Comparison of ENCODE assay signal across 24 cellular contexts in the genomic region with DNA sequence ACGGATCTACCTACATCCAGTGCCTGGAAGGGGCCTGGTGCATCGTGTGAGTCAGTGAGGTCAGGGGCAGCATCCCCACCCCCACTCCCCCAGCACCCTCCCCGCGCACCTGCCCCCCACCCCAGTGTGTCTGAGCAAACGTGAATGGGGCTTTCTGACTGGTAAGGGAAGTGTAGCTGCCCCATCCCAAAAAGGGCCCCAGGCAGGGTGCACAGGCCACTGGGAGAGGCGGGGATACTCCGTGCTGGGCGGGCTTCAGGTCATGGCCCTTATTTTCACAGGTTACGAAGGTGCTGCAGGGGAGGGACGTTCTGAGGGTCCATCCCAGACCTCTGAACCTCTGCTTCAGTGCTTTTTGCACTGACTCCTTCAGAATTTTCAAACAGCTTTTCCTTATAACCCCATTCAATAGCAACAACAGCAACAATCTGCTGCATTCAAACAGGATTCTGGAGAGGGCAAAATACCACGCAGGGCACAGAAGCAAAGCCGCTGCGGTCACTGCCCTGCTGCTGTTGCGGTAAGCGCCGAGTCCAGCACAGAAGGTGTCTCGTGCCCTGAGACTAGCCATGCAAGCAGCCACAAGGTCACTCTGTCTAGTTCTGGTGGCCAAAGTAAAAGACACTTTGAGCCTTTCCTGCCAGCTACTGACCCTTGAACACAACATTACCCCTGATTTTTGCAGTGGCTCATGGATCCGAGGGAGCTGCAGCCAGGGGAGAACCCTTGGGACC.
"Had no signal": no experiment of that assay in that cellular context is flagged by ENCODE, and none has a peak within 500 bp of the region (broad histone marks: within the 10 kb centered on the region; RNA-seq: fewer than 3 reads in every experiment).

No MANE protein-coding gene starts in this region.

- H3K27me3 ChIP-seq: uterus had no signal

- H3K27ac Mint-ChIP-seq: activated naive CD8-positive, alpha-beta T cell; naive B cell; stimulated activated effector memory CD8-positive, alpha-beta T cell treated with anti-CD3 and anti-CD28 coated beads, Interleukin-12 subunit alpha, Interleukin-12 subunit beta, amount 100 ng/mL, for 72 hours; stimulated activated naive CD8-positive, alpha-beta T cell treated with anti-CD3 and anti-CD28 coated beads, Interleukin-15, amount 100 ng/mL, for 72 hours; T-cell; T-helper 2 cell treated with Interferon-gamma antibody and Interleukin-4, amounts not matched to agents 5 μg/mL and 100 μg/mL, for 36 hours had no signal

- H3K4me1 ChIP-seq: breast epithelium, pancreas, transverse colon, uterus had no signal

- H3K36me3 Mint-ChIP-seq: stimulated activated effector memory CD8-positive, alpha-beta T cell treated with anti-CD3 and anti-CD28 coated beads, Interleukin-12 subunit alpha, Interleukin-12 subunit beta, amount 100 ng/mL, for 72 hours had no signal

- H3K4me1 Mint-ChIP-seq: stimulated activated effector memory CD8-positive, alpha-beta T cell treated with anti-CD3 and anti-CD28 coated beads, Interleukin-12 subunit alpha, Interleukin-12 subunit beta, amount 100 ng/mL, for 72 hours had no signal

- H3K36me3 ChIP-seq: breast epithelium, esophagus squamous epithelium, gastroesophageal sphincter, pancreas, transverse colon, uterus had no signal

- H3K27ac ChIP-seq: breast epithelium, coronary artery, esophagus squamous epithelium, gastroesophageal sphincter, pancreas, skin epidermis, transverse colon, uterus had no signal

- H3K4me3 Mint-ChIP-seq: activated naive CD8-positive, alpha-beta T cell; naive B cell; stimulated activated effector memory CD8-positive, alpha-beta T cell treated with anti-CD3 and anti-CD28 coated beads, Interleukin-12 subunit alpha, Interleukin-12 subunit beta, amount 100 ng/mL, for 72 hours; stimulated activated naive CD8-positive, alpha-beta T cell treated with anti-CD3 and anti-CD28 coated beads, Interleukin-15, amount 100 ng/mL, for 72 hours; T-helper 2 cell treated with Interferon-gamma antibody and Interleukin-4, amounts not matched to agents 5 μg/mL and 100 μg/mL, for 36 hours had no signal

- H3K9me3 ChIP-seq: pancreas had no signal

- H3K4me3 ChIP-seq: breast epithelium, coronary artery, esophagus squamous epithelium, gastroesophageal sphincter, lung, pancreas, skin epidermis, transverse colon, uterus had no signal

- DNase-seq: activated CD4-positive, alpha-beta T cell treated with anti-CD3 and anti-CD28 coated beads, Interleukin-2, amount 50 U/mL, for 4 hours; activated CD8-positive, alpha-beta memory T cell treated with anti-CD3 and anti-CD28 coated beads for 24 hours; activated CD8-positive, alpha-beta memory T cell treated with anti-CD3 and anti-CD28 coated beads, Interleukin-2, amount 50 U/mL, for 4 hours; activated T-cell treated with anti-CD3 and anti-CD28 coated beads, Interleukin-2, amount 50 U/mL, for 48 hours; amniotic stem cell; esophagus squamous epithelium; islet precursor cell; naive B cell; stimulated activated CD4-positive, alpha-beta T cell treated with anti-CD3 and anti-CD28 coated beads, Interleukin-2, amount 100 ng/mL, for 24 hours; stimulated activated naive CD8-positive, alpha-beta T cell treated with anti-CD3 and anti-CD28 coated beads, Interleukin-15, amount 100 ng/mL, for 72 hours; transverse colon; uterus had no signal

- ATAC-seq: gastroesophageal sphincter; left colon; pancreas; right cardiac atrium; stimulated activated effector memory CD8-positive, alpha-beta T cell treated with anti-CD3 and anti-CD28 coated beads, Interleukin-12 subunit alpha, Interleukin-12 subunit beta, amount 100 ng/mL, for 72 hours; stimulated activated naive CD8-positive, alpha-beta T cell treated with anti-CD3 and anti-CD28 coated beads, Interleukin-15, amount 100 ng/mL, for 72 hours; T-cell had no signal
